ENCODE assay signal across 22 cellular contexts in the genomic region with DNA sequence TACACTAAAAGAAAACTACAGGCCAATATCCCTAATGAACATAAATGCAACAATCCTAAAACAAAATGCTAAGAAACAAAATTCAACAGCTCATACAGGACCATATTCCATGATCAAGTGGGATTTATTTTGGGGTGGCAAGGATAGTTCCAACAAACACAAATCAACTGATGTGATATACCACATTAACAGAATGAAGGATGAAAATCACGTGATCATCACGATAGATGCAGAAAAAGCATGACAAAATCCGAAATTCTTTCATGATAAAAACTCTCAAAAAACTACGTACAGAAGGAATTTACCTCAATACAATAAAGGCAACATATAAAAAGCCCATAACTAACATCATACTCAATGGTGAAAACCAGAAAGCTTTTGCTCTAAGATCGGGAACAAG.
"Had no signal": no experiment of that assay in that cellular context is flagged by ENCODE, and none has a peak within 500 bp of the region (broad histone marks: within the 10 kb centered on the region; RNA-seq: fewer than 3 reads in every experiment).

No MANE protein-coding gene starts in this region.

- H3K27me3 ChIP-seq: esophagus muscularis mucosa, foreskin keratinocyte, heart right ventricle, left lung had no signal

- H3K4me1 Mint-ChIP-seq: memory B cell had no signal

- H3K27me3 Mint-ChIP-seq: memory B cell had no signal

- H3K4me3 Mint-ChIP-seq: memory B cell had no signal

- H3K4me1 ChIP-seq: esophagus muscularis mucosa, foreskin keratinocyte, heart right ventricle, left lung, lower lobe of right lung had no signal

- H3K27ac ChIP-seq: coronary artery, dorsolateral prefrontal cortex, esophagus muscularis mucosa, foreskin keratinocyte, heart right ventricle, left lung, lower lobe of right lung had no signal

- H3K27ac Mint-ChIP-seq: memory B cell had no signal

- H3K9me3 ChIP-seq: esophagus muscularis mucosa, heart right ventricle, left lung, lower lobe of right lung had no signal

- FAIRE-seq: colon, endothelial cell of umbilical vein, frontal cortex, keratinocyte had no signal

- H3K36me3 Mint-ChIP-seq: memory B cell had no signal

- DNase-seq: dermis blood vessel endothelial cell; dorsolateral prefrontal cortex; effector CD4-positive, alpha-beta T cell; effector memory CD4-positive, alpha-beta T cell; foreskin keratinocyte; glutamatergic neuron; head of caudate nucleus; heart right ventricle; hippocampal formation; left cardiac atrium; left lung; left ventricle myocardium superior; lower lobe of right lung; mesendoderm; midbrain had no signal

- ATAC-seq: foreskin keratinocyte, heart right ventricle, left cardiac atrium, left lung, left ventricle myocardium superior, lower lobe of right lung had no signal

- H3K4me3 ChIP-seq: coronary artery, dorsolateral prefrontal cortex, esophagus muscularis mucosa, heart right ventricle, left lung, lower lobe of right lung had no signal

- H3K36me3 ChIP-seq: esophagus muscularis mucosa, heart right ventricle, left lung, lower lobe of right lung had no signal
